In the genomic region with DNA sequence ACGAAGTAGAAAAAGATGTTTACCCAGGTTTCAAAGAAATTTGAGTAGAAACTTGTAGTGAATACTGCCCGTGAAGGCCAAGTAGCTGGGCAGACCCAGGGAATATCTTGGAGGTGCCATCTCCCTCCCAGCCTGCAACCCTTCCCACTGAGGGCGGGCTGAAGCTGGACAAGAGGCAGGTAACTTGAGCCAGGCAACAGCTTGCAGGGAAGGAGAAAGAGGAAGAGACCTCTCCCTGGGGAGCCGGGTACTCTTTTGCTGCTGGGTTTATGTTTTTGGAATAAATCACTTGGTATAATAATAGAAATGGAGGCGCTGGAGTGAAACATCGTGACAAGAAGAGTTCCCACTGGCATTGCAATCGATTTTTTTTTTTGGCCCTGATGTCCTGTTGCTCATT, we compare ENCODE assay signal across 13 cellular contexts.
"Had no signal": no experiment of that assay in that cellular context is flagged by ENCODE, and none has a peak within 500 bp of the region (broad histone marks: within the 10 kb centered on the region; RNA-seq: fewer than 3 reads in every experiment).

No MANE protein-coding gene starts in this region.

- H3K9me3 ChIP-seq: pancreas, uterus had no signal

- H3K4me2 ChIP-seq: neural progenitor cell had no signal

- H3K4me3 ChIP-seq: neural progenitor cell, pancreas, uterus had no signal

- H2AFZ ChIP-seq: neural progenitor cell had no signal

- DNase-seq: activated naive CD4-positive, alpha-beta T cell treated with anti-CD3 and anti-CD28 coated beads, Interleukin-2, amount 50 U/mL, for 16 hours; activated T-cell treated with anti-CD3 and anti-CD28 coated beads, Interleukin-2, amount 50 U/mL, for 1 hour; effector memory CD8-positive, alpha-beta T cell; hippocampal formation; kidney glomerular epithelial cell; pancreas; stimulated activated CD4-positive, alpha-beta T cell treated with anti-CD3 and anti-CD28 coated beads, Interleukin-4, amount 100 ng/mL, for 1 hour; stimulated activated CD8-positive, alpha-beta memory T cell treated with anti-CD3 and anti-CD28 coated beads, Interleukin-4, amount 100 ng/mL, for 48 hours; stimulated activated naive CD8-positive, alpha-beta T cell treated with anti-CD3 and anti-CD28 coated beads, Interleukin-15, amount 100 ng/mL, for 72 hours; uterus had no signal

- H3K9ac ChIP-seq: neural progenitor cell had no signal

- H3K27ac ChIP-seq: epithelial cell of prostate, neural progenitor cell, pancreas, uterus had no signal

- FAIRE-seq: pancreas had no signal

- H3K4me1 ChIP-seq: neural progenitor cell, pancreas, uterus had no signal

- ATAC-seq: activated CD4-positive, CD25-positive, alpha-beta regulatory T cell treated with anti-CD3 and anti-CD28 coated beads, Interleukin-2, amount 50 U/mL, for 24 hours; effector memory CD8-positive, alpha-beta T cell; pancreas; stimulated activated naive CD8-positive, alpha-beta T cell treated with anti-CD3 and anti-CD28 coated beads, Interleukin-15, amount 100 ng/mL, for 72 hours had no signal

- H3K27me3 ChIP-seq: pancreas, uterus had no signal

- H3K36me3 ChIP-seq: neural progenitor cell, pancreas, uterus had no signal
